Comparison of ENCODE assay signal across 9 cellular contexts in genomic region chr16:19559242-19559910, GRCh38. TPM values are rescaled to one million over a fixed set of nuclear protein-coding genes. Genes with fewer than 3 reads are reported as not detected.
A peak's percentile ranks its signal among the peaks of the same experiment; 100 is the strongest.
DNase-seq lines count a peak whose midpoint lies in the region; ATAC-seq and TF ChIP-seq lines count a peak whose summit lies in the region.
"Had no signal": no experiment of that assay in that cellular context is flagged by ENCODE, and none has a peak within 500 bp of the region (broad histone marks: within the 10 kb centered on the region; RNA-seq: fewer than 3 reads in every experiment).

No MANE protein-coding gene starts in this region.

- H2BK15ac ChIP-seq in neuronal stem cell (ENCODE audit: low read length), result no peak overlapping the region

- H3K9me3 ChIP-seq in RWPE2 (ENCODE audit: severe bottlenecking), result no peaks in the 10 kb centered on the region
- H3K9me3 ChIP-seq in neuronal stem cell (replicated peaks in 1 of 2; ENCODE audit: control insufficient read depth in 2 of 2, insufficient read depth in 1 of 2, low read depth in 1 of 2, low read length in 2 of 2), result peaks cover 3 to 4% of the 10 kb centered on the region in 2 donors

- no peak overlapping the region for H2AK5ac ChIP-seq in neuronal stem cell (ENCODE audit: low read depth, low read length)

- no peak overlapping the region for H3K4ac ChIP-seq in neuronal stem cell (ENCODE audit: low read length)

- H3K23ac ChIP-seq in neuronal stem cell (ENCODE audit: low read depth, low read length, poor library complexity), result no peak overlapping the region

- no peak overlapping the region for H3K18ac ChIP-seq in neuronal stem cell (ENCODE audit: low read length)

- H4K91ac ChIP-seq in neuronal stem cell (ENCODE audit: low read depth, low read length, poor library complexity), result no peak overlapping the region

- H2BK12ac ChIP-seq in neuronal stem cell (ENCODE audit: low read length), result no peak overlapping the region

- ATAC-seq in RWPE2 (ENCODE audit: low read depth) (no peak), HG02840 (IDR thresholded peaks at IDR 0.05; ENCODE audit: low FRiP score, unreplicated experiment) (no peak), HG02571 (IDR thresholded peaks at IDR 0.05; ENCODE audit: unreplicated experiment) (no peak)
- ATAC-seq: stimulated activated naive CD8-positive, alpha-beta T cell treated with anti-CD3 and anti-CD28 coated beads, Interleukin-15, amount 100 ng/mL, for 72 hours had no signal

- H3K14ac ChIP-seq in neuronal stem cell (ENCODE audit: low read length), result no peak overlapping the region

- TF ChIP-seq CTCF in RWPE2 (IDR thresholded peaks at IDR 0.05; ENCODE audit: poor library complexity, severe bottlenecking) (peak; percentile 80), epithelial cell of proximal tubule (conservative IDR thresholded peaks at IDR 0.05; ENCODE audit: low read depth, low read length) (peak; percentile 69)

- H3K4me1 ChIP-seq in RWPE2 (ENCODE audit: insufficient read depth, poor library complexity, severe bottlenecking) (peaks cover under 1% of the 10 kb centered on the region), neuronal stem cell (ENCODE audit: control insufficient read depth in 2 of 2, insufficient read depth in 1 of 2, low read depth in 1 of 2, low read length in 2 of 2) (peaks cover 0 to 3% of the 10 kb centered on the region in 2 donors)

- H3K4me3 ChIP-seq in RWPE2 (ENCODE audit: severe bottlenecking), result no peak overlapping the region
- no peak overlapping the region for H3K4me3 ChIP-seq in epithelial cell of proximal tubule (ENCODE audit: low read depth, low read length)
- H3K4me3 ChIP-seq in neuronal stem cell (ENCODE audit: low read length in 2 of 2), result no peak overlapping the region

- H3K27me3 ChIP-seq in RWPE2 (ENCODE audit: insufficient read depth, poor library complexity, severe bottlenecking) (no peaks in the 10 kb centered on the region), neuronal stem cell (ENCODE audit: control insufficient read depth in 3 of 3, insufficient read depth in 3 of 3, low read depth in 1 of 3, low read length in 3 of 3) (no peaks in the 10 kb centered on the region)

- no CpG with 5 or more reads among the region's 10 CpGs for WGBS in neuronal stem cell (ENCODE audit: extremely low coverage in 2 of 2, insufficient read length in 2 of 2, insufficient replicate concordance in 1 of 2), 2 donors

- H4K8ac ChIP-seq in neuronal stem cell (ENCODE audit: low read depth, low read length), result no peak overlapping the region

- DNase-seq in activated gamma-delta T cell treated with Interleukin-2 at 50 U/mL for 16 hours (peak; percentile 18), activated gamma-delta T cell (lab: John Stamatoyannopoulos, UW) (no peak), KG1 (lab: John Stamatoyannopoulos, UW) (peak; percentile 28), RWPE2 (ENCODE audit: low spot score) (no peak), epithelial cell of proximal tubule (ENCODE audit: low read depth) (no peak), neuronal stem cell (ENCODE audit: low spot score) (peak; percentile 59)

- no peak overlapping the region for H3K9ac ChIP-seq in neuronal stem cell (ENCODE audit: low read depth, low read length, poor library complexity)

- H3K4me2 ChIP-seq in neuronal stem cell (ENCODE audit: insufficient read depth, low read length, poor library complexity, severe bottlenecking), result no peak overlapping the region

- H2BK120ac ChIP-seq in neuronal stem cell (ENCODE audit: low read depth, low read length), result no peak overlapping the region

- no peaks in the 10 kb centered on the region for H3K36me3 ChIP-seq in RWPE2 (ENCODE audit: low read depth)
- peaks cover 0 to 5% of the 10 kb centered on the region in 2 donors for H3K36me3 ChIP-seq in neuronal stem cell (replicated peaks in 1 of 2; ENCODE audit: control insufficient read depth in 2 of 2, insufficient read depth in 2 of 2, low read length in 2 of 2)

- H2AFZ ChIP-seq in neuronal stem cell (ENCODE audit: low read length), result no peak overlapping the region

- no peak overlapping the region for H2BK5ac ChIP-seq in neuronal stem cell (ENCODE audit: low read length)

- no peaks in the 10 kb centered on the region for H3K79me1 ChIP-seq in neuronal stem cell (ENCODE audit: low read depth, low read length)

- H3K27ac ChIP-seq in RWPE2 (ENCODE audit: poor library complexity, severe bottlenecking), result no peak overlapping the region
- H3K27ac ChIP-seq in neuronal stem cell (replicated peaks; ENCODE audit: low read length), result no peak overlapping the region

RNA-seq across cellular contexts. Expression of gene VPS35L, which starts 3.9 kb away (rescaled TPM):
- total RNA-seq in epithelial cell of proximal tubule, result 36.9 and 43.0 TPM in 2 replicates
- polyA plus RNA-seq in neuronal stem cell (2013, experiment 1 of 2), result 32.2 TPM
- 36.3 TPM for polyA plus RNA-seq in neuronal stem cell (2013, experiment 2 of 2)

RNA-seq across cellular contexts. Expression of gene CCP110, which starts 35.6 kb away (rescaled TPM):
- 7.2 and 9.6 TPM in 2 replicates for total RNA-seq in epithelial cell of proximal tubule
- polyA plus RNA-seq in neuronal stem cell (2013, experiment 1 of 2), result 18.0 TPM
- polyA plus RNA-seq in neuronal stem cell (2013, experiment 2 of 2), result 18.0 TPM

RNA-seq across cellular contexts. Expression of gene GDE1, which starts 37.5 kb away (rescaled TPM):
- total RNA-seq in epithelial cell of proximal tubule, result 86.7 and 87.0 TPM in 2 replicates
- polyA plus RNA-seq in neuronal stem cell (2013, experiment 1 of 2), result 54.9 TPM
- 54.9 TPM for polyA plus RNA-seq in neuronal stem cell (2013, experiment 2 of 2)

Comparison
In these comparisons a context has a peak if more than half of its experiments do, and no peak if none do; other contexts are left out.
1. DNase-seq: peak in activated gamma-delta T cell treated with Interleukin-2 at 50 U/mL for 16 hours (single experiment), KG1 (single experiment) and neuronal stem cell (single experiment); none in activated gamma-delta T cell (single experiment), RWPE2 (single experiment) and epithelial cell of proximal tubule (single experiment).